9 cellular contexts compared by ENCODE assay signal in the genomic region with DNA sequence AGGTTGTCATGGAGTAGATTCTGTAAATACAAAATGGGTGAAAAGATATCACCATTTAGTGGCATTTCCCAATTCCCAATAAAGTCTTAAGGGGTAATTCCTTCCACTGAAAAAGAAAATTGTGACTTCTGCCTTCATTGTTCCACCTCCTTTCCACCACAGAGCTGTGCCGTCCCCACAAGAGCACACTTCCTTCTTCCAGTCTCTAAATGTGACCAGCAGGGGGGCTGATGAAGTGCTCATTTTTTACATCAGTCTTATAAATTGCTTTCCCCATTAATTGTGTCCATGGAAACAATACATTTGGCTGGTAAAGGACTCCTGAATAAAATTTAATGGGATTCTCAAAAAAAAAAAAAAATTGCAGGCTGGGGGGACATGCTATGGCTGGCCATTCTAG.
DNase-seq lines count a peak whose midpoint lies in the region; ATAC-seq and TF ChIP-seq lines count a peak whose summit lies in the region.
"Had no signal": no experiment of that assay in that cellular context is flagged by ENCODE, and none has a peak within 500 bp of the region (broad histone marks: within the 10 kb centered on the region; RNA-seq: fewer than 3 reads in every experiment).

No MANE protein-coding gene starts in this region.

- H4K20me1 ChIP-seq in GM23338 (replicated peaks; ENCODE audit: insufficient read depth), result no peaks in the 10 kb centered on the region
- H4K20me1 ChIP-seq in PC-3 (ENCODE audit: low read length), result no peaks in the 10 kb centered on the region

- H3K9me3 Mint-ChIP-seq in Calu3 (ENCODE audit: low read depth, unreplicated experiment) (no peaks in the 10 kb centered on the region), GM23338 (no peaks in the 10 kb centered on the region)

- POLR2A ChIA-PET in PC-3 (lab: Charles Lee; ENCODE audit: unreplicated experiment), result no interaction called here

- H3K27ac ChIP-seq in GM23338 (ENCODE audit: low read depth) (no peak overlapping the region), PC-3 (ENCODE audit: low read length) (no peak overlapping the region), heart right ventricle (no peak overlapping the region)
- H3K27ac ChIP-seq: ascending aorta had no signal

- no peak overlapping the region for H3K27ac Mint-ChIP-seq in Calu3 (ENCODE audit: unreplicated experiment)
- peak overlapping the region; percentile 41; the same call in 1 of the 2 replicates for H3K27ac Mint-ChIP-seq in GM23338

- H3K27me3 ChIP-seq in GM23338 (ENCODE audit: insufficient read depth), result no peaks in the 10 kb centered on the region
- H3K27me3 ChIP-seq in PC-3 (ENCODE audit: low read length), result peaks cover 19% of the 10 kb centered on the region
- peaks cover 0 to 56% (median 21%) of the 10 kb centered on the region in 7 donors for H3K27me3 ChIP-seq in heart right ventricle
- H3K27me3 ChIP-seq: ascending aorta had no signal

- H3K9me2 ChIP-seq in GM23338 (ENCODE audit: insufficient read depth) (no peaks in the 10 kb centered on the region), PC-3 (replicated peaks; ENCODE audit: low read length) (no peaks in the 10 kb centered on the region)

- peaks cover 62% of the 10 kb centered on the region for H3K4me1 ChIP-seq in GM23338 (ENCODE audit: insufficient read depth)
- no peaks in the 10 kb centered on the region for H3K4me1 ChIP-seq in PC-3 (ENCODE audit: insufficient read depth, low read length)
- no peaks in the 10 kb centered on the region for H3K4me1 ChIP-seq in heart right ventricle
- H3K4me1 ChIP-seq: ascending aorta had no signal

- no peaks in the 10 kb centered on the region for H3K36me3 ChIP-seq in GM23338 (ENCODE audit: insufficient read depth)
- no peaks in the 10 kb centered on the region; the same call in 1 of the 2 replicates for H3K36me3 ChIP-seq in PC-3 (ENCODE audit: low read depth, low read length)
- no peaks in the 10 kb centered on the region for H3K36me3 ChIP-seq in heart right ventricle
- H3K36me3 ChIP-seq: ascending aorta had no signal

- H3K4me3 Mint-ChIP-seq in Calu3 (ENCODE audit: low read depth, unreplicated experiment) (no peak overlapping the region), GM23338 (no peak overlapping the region)

- no peak overlapping the region for H3K9ac ChIP-seq in PC-3 (ENCODE audit: low read length)

- H2AFZ ChIP-seq in GM23338, result no peak overlapping the region
- H2AFZ ChIP-seq in PC-3 (ENCODE audit: low read length), result no peak overlapping the region

- H3K79me2 ChIP-seq in GM23338 (replicated peaks; ENCODE audit: insufficient read depth) (no peaks in the 10 kb centered on the region), PC-3 (ENCODE audit: low read length) (no peaks in the 10 kb centered on the region)

- CTCF ChIA-PET in Calu3 (lab: Charles Lee), result interaction anchor here (0.7 to 2.0 kb wide), 5 partner anchors 12 to 240 kb away, joined by 3 to 7 read pairs (median 4); no protein-coding TSS in a partner anchor
- CTCF ChIA-PET in PC-3 (lab: Charles Lee), result interaction anchor here (0.9 kb wide), 1 partner anchor 239 kb away, joined by 5 read pairs; no protein-coding TSS in a partner anchor

- no peaks in the 10 kb centered on the region for H3K36me3 Mint-ChIP-seq in Calu3 (ENCODE audit: insufficient read depth, unreplicated experiment)
- H3K36me3 Mint-ChIP-seq in GM23338 (ENCODE audit: low read depth), result no peaks in the 10 kb centered on the region

- peak; percentile 76 for ATAC-seq in GM23338
- no peak for ATAC-seq in PC-3
- no peak for ATAC-seq in heart right ventricle

- H3K27me3 Mint-ChIP-seq in Calu3 (ENCODE audit: unreplicated experiment) (peaks cover 28% of the 10 kb centered on the region), GM23338 (ENCODE audit: insufficient read depth, low read depth, poor library complexity) (peaks cover 2% of the 10 kb centered on the region)

- WGBS in heart right ventricle, 2 donors, result 14% methylated on average over 1 of the region's 1 CpG

- peak; percentile 22 for DNase-seq in Calu3
- DNase-seq in GM23338 (ENCODE audit: low spot score), result peak; percentile 49
- peak; percentile 1 for DNase-seq in PC-3
- peak; percentile 9 for DNase-seq in hepatic stellate cell (ENCODE audit: low spot score)
- DNase-seq in ureter (ENCODE audit: low spot score), result no peak
- no peak for DNase-seq in T-helper 2 cell
- DNase-seq in NCI-H2196 treated with DMSO at 0.1 percent for 48 hours (lab: John Stamatoyannopoulos, UW; ENCODE audit: unreplicated experiment), result no peak
- DNase-seq in heart right ventricle, result no peak

- BruUV-seq in Calu3 (replicated peaks; lab: Mats Ljungman, UMichigan) (no TSS peak), PC-3 (replicated peaks; lab: Mats Ljungman, UMichigan) (no TSS peak)

- intact Hi-C loops in Calu3 (cut with micrococcal nuclease; ENCODE audit: unreplicated experiment), result loop anchor here (1.0 to 10.0 kb wide), 5 partner anchors 79 to 1531 kb away; no protein-coding TSS in a partner anchor
- intact Hi-C loops in PC-3 (cut with micrococcal nuclease), result no loop called here
- intact Hi-C loops in heart right ventricle (cut with DNase I), result no loop called here

- H3K4me1 Mint-ChIP-seq in Calu3 (ENCODE audit: low read depth, unreplicated experiment) (no peaks in the 10 kb centered on the region), GM23338 (peaks cover 61% of the 10 kb centered on the region)

- H3K4me2 ChIP-seq in GM23338 (no peak overlapping the region), PC-3 (ENCODE audit: low read length) (no peak overlapping the region)

- peak; percentile 37 for TF ChIP-seq CTCF in Calu3 (IDR thresholded peaks at IDR 0.05; ENCODE audit: unreplicated experiment)
- TF ChIP-seq CTCF in GM23338 (conservative IDR thresholded peaks at IDR 0.05; ENCODE audit: low read depth in 2 of 2), result peak; percentile 56 to 58
- 0 out of 2 replicates have a peak, but pooled peaks have one; percentile 35 for TF ChIP-seq CTCF in PC-3 (conservative IDR thresholded peaks at IDR 0.05; ENCODE audit: low read depth, low read length)
- peak in 3 of 9 donors; percentile 11 to 31 (median 28) for TF ChIP-seq CTCF in heart right ventricle (IDR thresholded peaks at IDR 0.05)

- H3F3A ChIP-seq in GM23338 (replicated peaks; ENCODE audit: low read depth) (no peaks in the 10 kb centered on the region), PC-3 (ENCODE audit: low read length, unreplicated experiment) (no peaks in the 10 kb centered on the region)

- H3K9me3 ChIP-seq in PC-3 (ENCODE audit: low read length), result no peaks in the 10 kb centered on the region
- no peaks in the 10 kb centered on the region for H3K9me3 ChIP-seq in heart right ventricle
- H3K9me3 ChIP-seq: ascending aorta had no signal

- H3K4me3 ChIP-seq in GM23338 (no peak overlapping the region), PC-3 (ENCODE audit: low read length) (no peak overlapping the region), heart right ventricle (no peak overlapping the region)
- H3K4me3 ChIP-seq: ascending aorta had no signal

TF ChIP-seq in GM23338, 12 proteins besides CTCF, POLR2A, EP300 and RAD21 (continues in another document):
- TF ChIP-seq, protein P1, sequence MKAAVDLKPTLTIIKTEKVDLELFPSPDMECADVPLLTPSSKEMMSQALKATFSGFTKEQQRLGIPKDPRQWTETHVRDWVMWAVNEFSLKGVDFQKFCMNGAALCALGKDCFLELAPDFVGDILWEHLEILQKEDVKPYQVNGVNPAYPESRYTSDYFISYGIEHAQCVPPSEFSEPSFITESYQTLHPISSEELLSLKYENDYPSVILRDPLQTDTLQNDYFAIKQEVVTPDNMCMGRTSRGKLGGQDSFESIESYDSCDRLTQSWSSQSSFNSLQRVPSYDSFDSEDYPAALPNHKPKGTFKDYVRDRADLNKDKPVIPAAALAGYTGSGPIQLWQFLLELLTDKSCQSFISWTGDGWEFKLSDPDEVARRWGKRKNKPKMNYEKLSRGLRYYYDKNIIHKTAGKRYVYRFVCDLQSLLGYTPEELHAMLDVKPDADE (IDR thresholded peaks at IDR 0.05), result no peak
- TF ChIP-seq JUNB (IDR thresholded peaks at IDR 0.05; ENCODE audit: unreplicated experiment) (no peak), NANOG (IDR thresholded peaks at IDR 0.05; ENCODE audit: borderline replicate concordance) (no peak), EZH2 (IDR thresholded peaks at IDR 0.05; ENCODE audit: low read depth, unreplicated experiment) (no peak), ZNF114 (CRISPR knock-in tag; IDR thresholded peaks at IDR 0.05) (no peak), STAT1 (IDR thresholded peaks at IDR 0.05; ENCODE audit: unreplicated experiment) (no peak)
- TF ChIP-seq, protein P2, sequence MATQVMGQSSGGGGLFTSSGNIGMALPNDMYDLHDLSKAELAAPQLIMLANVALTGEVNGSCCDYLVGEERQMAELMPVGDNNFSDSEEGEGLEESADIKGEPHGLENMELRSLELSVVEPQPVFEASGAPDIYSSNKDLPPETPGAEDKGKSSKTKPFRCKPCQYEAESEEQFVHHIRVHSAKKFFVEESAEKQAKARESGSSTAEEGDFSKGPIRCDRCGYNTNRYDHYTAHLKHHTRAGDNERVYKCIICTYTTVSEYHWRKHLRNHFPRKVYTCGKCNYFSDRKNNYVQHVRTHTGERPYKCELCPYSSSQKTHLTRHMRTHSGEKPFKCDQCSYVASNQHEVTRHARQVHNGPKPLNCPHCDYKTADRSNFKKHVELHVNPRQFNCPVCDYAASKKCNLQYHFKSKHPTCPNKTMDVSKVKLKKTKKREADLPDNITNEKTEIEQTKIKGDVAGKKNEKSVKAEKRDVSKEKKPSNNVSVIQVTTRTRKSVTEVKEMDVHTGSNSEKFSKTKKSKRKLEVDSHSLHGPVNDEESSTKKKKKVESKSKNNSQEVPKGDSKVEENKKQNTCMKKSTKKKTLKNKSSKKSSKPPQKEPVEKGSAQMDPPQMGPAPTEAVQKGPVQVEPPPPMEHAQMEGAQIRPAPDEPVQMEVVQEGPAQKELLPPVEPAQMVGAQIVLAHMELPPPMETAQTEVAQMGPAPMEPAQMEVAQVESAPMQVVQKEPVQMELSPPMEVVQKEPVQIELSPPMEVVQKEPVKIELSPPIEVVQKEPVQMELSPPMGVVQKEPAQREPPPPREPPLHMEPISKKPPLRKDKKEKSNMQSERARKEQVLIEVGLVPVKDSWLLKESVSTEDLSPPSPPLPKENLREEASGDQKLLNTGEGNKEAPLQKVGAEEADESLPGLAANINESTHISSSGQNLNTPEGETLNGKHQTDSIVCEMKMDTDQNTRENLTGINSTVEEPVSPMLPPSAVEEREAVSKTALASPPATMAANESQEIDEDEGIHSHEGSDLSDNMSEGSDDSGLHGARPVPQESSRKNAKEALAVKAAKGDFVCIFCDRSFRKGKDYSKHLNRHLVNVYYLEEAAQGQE (IDR thresholded peaks at IDR 0.05; ENCODE audit: unreplicated experiment), result no peak

Comparison
In these comparisons a context has a peak if more than half of its experiments do, and no peak if none do; other contexts are left out.
1. DNase-seq: peak in Calu3 (single experiment), GM23338 (single experiment), PC-3 (single experiment) and hepatic stellate cell (single experiment); none in ureter (single experiment), T-helper 2 cell (0 of 5), NCI-H2196 treated with DMSO at 0.1 percent for 48 hours (single experiment) and heart right ventricle (0 of 2).